In genomic region chr9:136888454-136888853, GRCh38 we compare ENCODE assay signal across 23 cellular contexts. TPM values are rescaled to one million over a fixed set of nuclear protein-coding genes. Genes with fewer than 3 reads are reported as not detected.
A peak's percentile ranks its signal among the peaks of the same experiment; 100 is the strongest.
DNase-seq lines count a peak whose midpoint lies in the region; ATAC-seq and TF ChIP-seq lines count a peak whose summit lies in the region.
"Had no signal": no experiment of that assay in that cellular context is flagged by ENCODE, and none has a peak within 500 bp of the region (broad histone marks: within the 10 kb centered on the region; RNA-seq: fewer than 3 reads in every experiment).

No MANE protein-coding gene starts in this region.

- peak overlapping the region; percentile 97 for H3K4me3 Mint-ChIP-seq in activated T-cell treated with anti-CD3 and anti-CD28 coated beads, Interleukin-2, amount 50 U/mL, for 24 hours
- H3K4me3 Mint-ChIP-seq: CD14-positive monocyte, endodermal cell, H9 had no signal

- H3K9me3 ChIP-seq in osteoblast (ENCODE audit: low read depth, low read length) (no peaks in the 10 kb centered on the region), sigmoid colon (no peaks in the 10 kb centered on the region)
- H3K9me3 ChIP-seq: MG63, SK-N-SH, upper lobe of right lung had no signal

- H3K4me2 ChIP-seq in osteoblast (ENCODE audit: insufficient read depth, low read length), result no peak overlapping the region

- H3K27ac ChIP-seq in VCaP (peak overlapping the region; percentile 95; the same call in 1 of the 2 replicates), osteoblast (ENCODE audit: low read depth, low read length) (no peak overlapping the region), sigmoid colon (no peak overlapping the region)
- H3K27ac ChIP-seq: brain microvascular endothelial cell, upper lobe of right lung had no signal

- H3K27me3 ChIP-seq in osteoblast (ENCODE audit: insufficient read depth, low read length) (no peaks in the 10 kb centered on the region), sigmoid colon (no peaks in the 10 kb centered on the region)
- H3K27me3 ChIP-seq: brain microvascular endothelial cell, MG63, upper lobe of right lung had no signal

- ATAC-seq in GM19463 (IDR thresholded peaks at IDR 0.05; ENCODE audit: unreplicated experiment), result no peak
- ATAC-seq: upper lobe of right lung had no signal

- peaks cover 63% of the 10 kb centered on the region for H3K79me2 ChIP-seq in osteoblast (ENCODE audit: insufficient read depth, low read length)

- H3K36me3 Mint-ChIP-seq in activated T-cell treated with anti-CD3 and anti-CD28 coated beads, Interleukin-2, amount 50 U/mL, for 24 hours (ENCODE audit: low read depth), result peaks cover 60% of the 10 kb centered on the region

- no peaks in the 10 kb centered on the region for H3K27me3 Mint-ChIP-seq in activated T-cell treated with anti-CD3 and anti-CD28 coated beads, Interleukin-2, amount 50 U/mL, for 24 hours

- intact Hi-C loops in sigmoid colon (cut with DNase I), result loop anchor here (5.0 kb wide), 2 partner anchors 54 to 96 kb away; partner anchors contain the start of genes FBXW5 and TMEM141

- no peak overlapping the region for H2AFZ ChIP-seq in osteoblast (ENCODE audit: low read length)

- H3K4me3 ChIP-seq in osteoblast (ENCODE audit: insufficient read depth, low read length) (no peak overlapping the region), sigmoid colon (no peak overlapping the region)
- H3K4me3 ChIP-seq: MG63, upper lobe of right lung had no signal

- no peaks in the 10 kb centered on the region for H3K9me3 Mint-ChIP-seq in activated T-cell treated with anti-CD3 and anti-CD28 coated beads, Interleukin-2, amount 50 U/mL, for 24 hours
- H3K9me3 Mint-ChIP-seq: CD14-positive monocyte, endodermal cell, H9 had no signal

- DNase-seq in activated T-cell treated with anti-CD3 and anti-CD28 coated beads, Interleukin-2, amount 50 U/mL, for 24 hours, result no peak
- DNase-seq in activated T-cell treated with anti-CD3 and anti-CD28 coated beads, Interleukin-2, amount 50 U/mL, for 1 hour, result no peak
- peak; percentile 4 for DNase-seq in D341Med (ENCODE audit: low spot score)
- peak; percentile 64 for DNase-seq in osteoblast (ENCODE audit: insufficient read length, low spot score, missing footprints)
- DNase-seq in sigmoid colon, result no peak
- no peak for DNase-seq in GM10248 (ENCODE audit: extremely low spot score)
- DNase-seq: activated CD4-positive, CD25-positive, alpha-beta regulatory T cell; brain microvascular endothelial cell; cortex of kidney; endodermal cell; H9; mammary epithelial cell; MG63; NCI-H1436; NCI-H524 treated with DMSO at 0.1 percent for 48 hours; occipital lobe; RPMI8226; SK-N-SH; stimulated activated CD4-positive, alpha-beta T cell treated with anti-CD3 and anti-CD28 coated beads, Interleukin-4, amount 100 ng/mL, for 24 hours; upper lobe of right lung had no signal

- H3K36me3 ChIP-seq in osteoblast (ENCODE audit: insufficient read depth, low read length), result no peaks in the 10 kb centered on the region
- peaks cover 0 to 7% (median 0%) of the 10 kb centered on the region in 4 donors for H3K36me3 ChIP-seq in sigmoid colon
- H3K36me3 ChIP-seq: upper lobe of right lung had no signal

- CTCF ChIA-PET in GM10248 (lab: Yijun Ruan, JAX), result interaction anchor here (1.1 to 1.8 kb wide), 2 partner anchors 10 to 46 kb away, joined by 3 to 10 read pairs; no protein-coding TSS in a partner anchor

- H3K4me1 Mint-ChIP-seq in activated T-cell treated with anti-CD3 and anti-CD28 coated beads, Interleukin-2, amount 50 U/mL, for 24 hours (ENCODE audit: low read depth), result peaks cover 48% of the 10 kb centered on the region

- TF ChIP-seq CTCF in VCaP (conservative IDR thresholded peaks at IDR 0.05), result no peak
- TF ChIP-seq CTCF in osteoblast (IDR thresholded peaks at IDR 0.05; ENCODE audit: extremely low read depth, low read depth, low read length), result no peak
- TF ChIP-seq CTCF in sigmoid colon (IDR thresholded peaks at IDR 0.05), result no peak
- no peak for TF ChIP-seq CTCF in GM10248 (IDR thresholded peaks at IDR 0.05; ENCODE audit: control extremely low read depth, extremely low read depth, low read depth, missing control alignments)

- WGBS in sigmoid colon, 2 donors, result 82 to 84% methylated on average over 8 of the region's 8 CpGs

- peak overlapping the region; percentile 74 for H3K27ac Mint-ChIP-seq in activated T-cell treated with anti-CD3 and anti-CD28 coated beads, Interleukin-2, amount 50 U/mL, for 24 hours
- H3K27ac Mint-ChIP-seq: endodermal cell, H9 had no signal

- no peak for TF ChIP-seq EP300 in sigmoid colon (IDR thresholded peaks at IDR 0.05)

- no peak for TF ChIP-seq POLR2A in sigmoid colon (IDR thresholded peaks at IDR 0.05)

- POLR2A ChIA-PET in GM10248 (lab: Yijun Ruan, JAX), result interaction anchor here (0.7 kb wide), 1 partner anchor 366 kb away, joined by 3 read pairs; no protein-coding TSS in a partner anchor

- H3K4me1 ChIP-seq in osteoblast (ENCODE audit: insufficient read depth, low read length) (peaks cover 6% of the 10 kb centered on the region), sigmoid colon (peaks cover 0 to 21% (median 19%) of the 10 kb centered on the region in 4 donors)

- H4K20me1 ChIP-seq in osteoblast (ENCODE audit: insufficient read depth, low read length), result peaks cover 5% of the 10 kb centered on the region

RNA-seq across cellular contexts. Expression of gene TRAF2, which starts 2.1 kb away (rescaled TPM):
- total RNA-seq in osteoblast (6.2 and 6.8 TPM in 2 replicates), sigmoid colon (1 to 10 TPM; 1.8 to 5.5 (median 3.9) TPM)
- polyA plus RNA-seq in sigmoid colon, result 10 to 100 TPM; 13.2 to 21.9 (median 13.9) TPM

RNA-seq across cellular contexts. Expression of gene EDF1, which starts 22.3 kb away (rescaled TPM):
- total RNA-seq in osteoblast (126 and 173 TPM in 2 replicates), sigmoid colon (100 to 1,000 TPM; 261 to 303 (median 281) TPM)
- polyA plus RNA-seq in sigmoid colon, result 100 to 1,000 TPM; 541 to 755 (median 730) TPM

RNA-seq across cellular contexts. Expression of gene MAMDC4, which starts 36.3 kb away (rescaled TPM):
- total RNA-seq in osteoblast (0.88 and 1.4 TPM in 2 replicates), sigmoid colon (1 to 10 TPM in 2 of 4 donors, under 1 TPM in 2; 0.71 to 2.8 (median 1.8) TPM)
- 10 to 100 TPM in 1 of 3 donors, 1 to 10 TPM in 2; 1.6 to 25.3 (median 2.4) TPM for polyA plus RNA-seq in sigmoid colon

RNA-seq across cellular contexts. Expression of gene PHPT1, which starts 39.2 kb away (rescaled TPM):
- total RNA-seq in osteoblast, result 54.2 and 59.0 TPM in 2 replicates
- 10 to 100 TPM; 39.0 to 73.1 (median 56.4) TPM for total RNA-seq in sigmoid colon
- 100 to 1,000 TPM; 109 to 144 (median 120) TPM for polyA plus RNA-seq in sigmoid colon

RNA-seq across cellular contexts. Expression of gene AJM1, which starts 46.2 kb away (rescaled TPM):
- total RNA-seq in osteoblast (0.88 and 1.1 TPM in 2 replicates), sigmoid colon (1 to 10 TPM in 3 of 4 donors, under 1 TPM in 1; 0.82 to 8.6 (median 5.2) TPM)
- polyA plus RNA-seq in sigmoid colon, result 1 to 10 TPM in 2 of 3 donors, under 1 TPM in 1; 0.46 to 6.7 (median 1.8) TPM

Comparison
In these comparisons a context has a peak if more than half of its experiments do, and no peak if none do; other contexts are left out.
1. DNase-seq: peak in D341Med (single experiment) and osteoblast (single experiment); none in activated T-cell treated with anti-CD3 and anti-CD28 coated beads, Interleukin-2, amount 50 U/mL, for 24 hours (single experiment), activated T-cell treated with anti-CD3 and anti-CD28 coated beads, Interleukin-2, amount 50 U/mL, for 1 hour (single experiment), sigmoid colon (single experiment) and GM10248 (single experiment).